ENCODE assay signal across 29 cellular contexts in the genomic region with DNA sequence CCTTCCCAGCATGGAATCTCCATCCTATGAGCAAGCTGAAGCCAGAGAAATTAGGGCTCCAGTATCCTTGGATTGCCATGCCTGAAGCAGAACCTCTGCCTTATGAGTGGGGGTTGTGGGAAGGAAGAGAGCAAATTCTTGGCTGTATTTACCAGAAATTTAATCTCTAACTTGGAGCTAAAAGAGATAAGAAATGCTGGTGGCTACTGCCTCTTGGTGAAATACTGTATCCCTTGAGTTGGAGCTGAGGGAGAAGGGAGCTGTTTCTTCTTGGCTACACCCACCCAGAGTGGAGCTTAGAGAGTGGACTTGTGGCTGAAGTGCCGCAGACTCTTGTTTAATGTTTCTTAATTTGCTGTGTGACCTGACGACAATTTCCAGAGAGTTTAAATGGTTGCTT.
DNase-seq lines count a peak whose midpoint lies in the region; TF ChIP-seq lines count a peak whose summit lies in the region.
"Had no signal": no experiment of that assay in that cellular context is flagged by ENCODE, and none has a peak within 500 bp of the region (broad histone marks: within the 10 kb centered on the region; RNA-seq: fewer than 3 reads in every experiment).

No MANE protein-coding gene starts in this region.

- H3K27ac ChIP-seq in C4-2B (peak overlapping the region; percentile 55; the same call in 1 of the 2 replicates), parathyroid adenoma (no peak overlapping the region)
- H3K27ac ChIP-seq: HL-60, ovary, Peyer's patch, vagina had no signal

- no peaks in the 10 kb centered on the region for H3K9me3 ChIP-seq in Loucy (ENCODE audit: insufficient read depth, low read depth, low read length)
- H3K9me3 ChIP-seq in parathyroid adenoma (ENCODE audit: control insufficient read depth, low read length), result no peaks in the 10 kb centered on the region
- H3K9me3 ChIP-seq: BE2C, ovary, Peyer's patch, thoracic aorta, vagina had no signal

- H3K9me2 ChIP-seq in Loucy (replicated peaks; ENCODE audit: low read depth, low read length), result no peaks in the 10 kb centered on the region

- H3K36me3 ChIP-seq in Loucy (ENCODE audit: insufficient read depth, low read length), result no peaks in the 10 kb centered on the region
- no peaks in the 10 kb centered on the region for H3K36me3 ChIP-seq in parathyroid adenoma (ENCODE audit: control insufficient read depth, insufficient read depth, low read length)
- H3K36me3 ChIP-seq: BE2C, ovary, Peyer's patch, thoracic aorta, vagina had no signal

- H3K9ac ChIP-seq in Loucy (ENCODE audit: low read depth, low read length, poor library complexity, severe bottlenecking), result peak overlapping the region; percentile 11
- no peak overlapping the region for H3K9ac ChIP-seq in parathyroid adenoma

- no peak for TF ChIP-seq CTCF in C4-2B (conservative IDR thresholded peaks at IDR 0.05)
- no peak for TF ChIP-seq CTCF in Loucy (conservative IDR thresholded peaks at IDR 0.05; ENCODE audit: low read length)
- no peak for TF ChIP-seq CTCF in choroid plexus epithelial cell (conservative IDR thresholded peaks at IDR 0.05; ENCODE audit: low read depth, low read length)
- no peak for TF ChIP-seq CTCF in parathyroid adenoma (IDR thresholded peaks at IDR 0.05)

- no peaks in the 10 kb centered on the region for H4K20me1 ChIP-seq in Loucy (ENCODE audit: insufficient read depth, low read length, poor library complexity, severe bottlenecking)

- H3K4me1 ChIP-seq in Loucy (ENCODE audit: insufficient read depth, low read length, poor library complexity, severe bottlenecking), result peaks cover 45% of the 10 kb centered on the region
- H3K4me1 ChIP-seq in parathyroid adenoma, result peaks cover 17% of the 10 kb centered on the region
- H3K4me1 ChIP-seq: Peyer's patch had no signal

- no peaks in the 10 kb centered on the region for H3K27me3 ChIP-seq in Loucy (ENCODE audit: insufficient read depth, low read length, poor library complexity, severe bottlenecking)
- H3K27me3 ChIP-seq in parathyroid adenoma (ENCODE audit: control insufficient read depth, insufficient read depth, low read length), result no peaks in the 10 kb centered on the region
- H3K27me3 ChIP-seq: BE2C, ovary, Peyer's patch, vagina had no signal

- H2AFZ ChIP-seq in Loucy (ENCODE audit: low read length) (0 out of 2 replicates have a peak overlapping the region, but pooled peaks have one; percentile 54), parathyroid adenoma (peak overlapping the region; percentile 40)

- H3F3A ChIP-seq in Loucy (ENCODE audit: low read depth), result 0 out of 2 replicates have a peak, but pooled peaks cover 2% of the 10 kb centered on the region

- no peak overlapping the region for H3K4me3 ChIP-seq in Loucy (ENCODE audit: low read length, poor library complexity, severe bottlenecking)
- no peak overlapping the region for H3K4me3 ChIP-seq in choroid plexus epithelial cell (ENCODE audit: low read depth, low read length)
- no peak overlapping the region for H3K4me3 ChIP-seq in parathyroid adenoma (ENCODE audit: low read depth, low read length)
- H3K4me3 ChIP-seq: ovary, Peyer's patch, thoracic aorta, vagina had no signal

- H3K4me2 ChIP-seq in Loucy (ENCODE audit: low read depth, low read length, poor library complexity, severe bottlenecking) (peak overlapping the region; percentile 28), parathyroid adenoma (ENCODE audit: low read length) (peak overlapping the region; percentile 2)

- DNase-seq in choroid plexus epithelial cell (ENCODE audit: low read depth), result peak; percentile 71
- no peak for DNase-seq in DMS53 (lab: John Stamatoyannopoulos, UW)
- no peak for DNase-seq in activated CD8-positive, alpha-beta memory T cell treated with anti-CD3 and anti-CD28 coated beads, Interleukin-2, amount 50 U/mL, for 48 hours
- DNase-seq in NCI-H345 treated with DMSO at 0.1 percent for 48 hours (lab: John Stamatoyannopoulos, UW; ENCODE audit: unreplicated experiment), result no peak
- DNase-seq: activated CD4-positive, alpha-beta T cell treated with anti-CD3 and anti-CD28 coated beads for 36 hours; activated CD8-positive, alpha-beta T cell treated with anti-CD3 and anti-CD28 coated beads for 36 hours; BE2C; central memory CD4-positive, alpha-beta T cell; COR-L47; effector memory CD8-positive, alpha-beta T cell; erythroblast; foreskin fibroblast; H7; kidney glomerular epithelial cell; NCI-H1417 treated with DMSO at 0.1 percent for 48 hours; NCI-H2081 treated with DMSO at 0.1 percent for 48 hours; NCI-H2227 treated with DMSO at 0.1 percent for 48 hours; nephron progenitor cell; ovary; Peyer's patch; SHP77 treated with DMSO at 0.1 percent for 48 hours; stimulated activated CD4-positive, alpha-beta T cell treated with anti-CD3 and anti-CD28 coated beads, Interleukin-1b, Interleukin-23, amount 100 ng/mL, for 48 hours; T-helper 2 cell had no signal

- H3K79me2 ChIP-seq in Loucy (ENCODE audit: insufficient read depth, low read length), result no peaks in the 10 kb centered on the region
- H3K79me2 ChIP-seq in parathyroid adenoma, result no peaks in the 10 kb centered on the region
